14 cellular contexts compared by ENCODE assay signal in genomic region chr2:113465770-113466169, GRCh38. TPM values are rescaled to one million over a fixed set of nuclear protein-coding genes. Genes with fewer than 3 reads are reported as not detected.
A peak's percentile ranks its signal among the peaks of the same experiment; 100 is the strongest.
DNase-seq lines count a peak whose midpoint lies in the region; ATAC-seq and TF ChIP-seq lines count a peak whose summit lies in the region.
"Not testable (repeated sequence)": the region's sequence is repeated elsewhere in the genome, so short reads cannot be mapped to it uniquely, and the experiment has no call there.
"Had no signal": no experiment of that assay in that cellular context is flagged by ENCODE, and none has a peak within 500 bp of the region (broad histone marks: within the 10 kb centered on the region; RNA-seq: fewer than 3 reads in every experiment).

No MANE protein-coding gene starts in this region.

- CTCF ChIA-PET in Panc1 (lab: Charles Lee) = not testable (repeated sequence)

- H3K27ac ChIP-seq in Panc1 (ENCODE audit: low read length); thyroid gland: not testable (repeated sequence)

- intact Hi-C loops in Panc1 (cut with micrococcal nuclease; ENCODE audit: unreplicated experiment); thyroid gland (cut with DNase I): not testable (repeated sequence)

- H3K36me3 ChIP-seq in Panc1 (ENCODE audit: control insufficient read depth, insufficient read depth, low read length); thyroid gland: not testable (repeated sequence)

- in situ Hi-C loops in Panc1 (cut with HindIII; ENCODE audit: low pct_unique_long_range_greater_than_20kb, low sequenced_read_pairs) = not testable (repeated sequence)

- not testable (repeated sequence) for H3K4me3 ChIP-seq in AG10803 (ENCODE audit: low read length); Panc1 (ENCODE audit: low read depth in 2 of 2, low read length in 2 of 2); fibroblast of the aortic adventitia (ENCODE audit: low read depth, low read length); skeletal muscle cell (ENCODE audit: low read depth, low read length); thyroid gland (replicated peaks in 1 of 3)

- POLR2A ChIA-PET in Panc1 (lab: Charles Lee) = not testable (repeated sequence)

- not testable (repeated sequence) for TF ChIP-seq CTCF in AG10803 (conservative IDR thresholded peaks at IDR 0.05; ENCODE audit: low read length); Panc1 (IDR thresholded peaks at IDR 0.05); fibroblast of the aortic adventitia (IDR thresholded peaks at IDR 0.05; ENCODE audit: insufficient read depth, low read length); thyroid gland (IDR thresholded peaks at IDR 0.05)

- TF ChIP-seq POLR2A in thyroid gland (IDR thresholded peaks at IDR 0.05) = not testable (repeated sequence)

- not testable (repeated sequence) for H3K27me3 ChIP-seq in Panc1 (ENCODE audit: control insufficient read depth, insufficient read depth, low read length); thyroid gland

- ATAC-seq in Panc1 = not testable (repeated sequence)

- H3K4me1 ChIP-seq in Panc1 (ENCODE audit: control insufficient read depth, insufficient read depth, low read length); thyroid gland: not testable (repeated sequence)

- DNase-seq in AG10803 (ENCODE audit: low read depth) (peak; percentile 0), LHCN-M2 (ENCODE audit: low read depth) (peak; percentile 12), astrocyte of the hippocampus (ENCODE audit: low read depth, low spot score) (peak; percentile 0), fibroblast of the aortic adventitia (ENCODE audit: low read depth) (peak; percentile 14), myocyte (ENCODE audit: low read depth) (peak; percentile 0), skeletal muscle cell (ENCODE audit: low read depth) (peak; percentile 5), thyroid gland (peak; percentile 1 to 2)
- not testable (repeated sequence) for DNase-seq in Panc1 (ENCODE audit: low read depth, low spot score)

- not testable (repeated sequence) for H3K9me3 ChIP-seq in Panc1 (ENCODE audit: control insufficient read depth, insufficient read depth, low read depth, low read length); thyroid gland

- BruUV-seq in Panc1 (replicated peaks; lab: Mats Ljungman, UMichigan) = TSS peak; percentile 22

RNA-seq across cellular contexts. Expression of gene ZNG1B, which starts 28.3 kb away (rescaled TPM):
- total RNA-seq in LHCN-M2 (2014; rRNA removed) (20.8 and 28.1 TPM in 2 replicates), Panc1 (2021; ENCODE audit: unreplicated experiment) (37.1 TPM), fibroblast of the aortic adventitia (ENCODE audit: low replicate concordance) (32.5 and 41.0 TPM in 2 replicates), myocyte (47.7 and 50.5 TPM in 2 replicates), thyroid gland (10 to 100 TPM; 53.7 to 88.9 (median 64.8) TPM)
- polyA plus RNA-seq in LHCN-M2 (2012) = 21.3 TPM
- 27.4 TPM for polyA plus RNA-seq in Panc1 (2012; ENCODE audit: insufficient read length)
- polyA plus RNA-seq in myocyte (2012) = 29.2 TPM

RNA-seq across cellular contexts. Expression of gene FOXD4L1, which starts 32.7 kb away (rescaled TPM):
- total RNA-seq in LHCN-M2 (2014; rRNA removed) (0.06 TPM in 1 of 2 replicates, not detected in the other), Panc1 (2021; ENCODE audit: unreplicated experiment) (not detected), fibroblast of the aortic adventitia (ENCODE audit: low replicate concordance) (0.09 and 0.16 TPM in 2 replicates), myocyte (0.26 and 0.43 TPM in 2 replicates), thyroid gland (1 to 10 TPM in 1 of 4 donors, under 1 TPM in 1, not detected in 2; 0.33 to 2.0 TPM)
- polyA plus RNA-seq in LHCN-M2 (2012) = 0.07 TPM
- not detected for polyA plus RNA-seq in Panc1 (2012; ENCODE audit: insufficient read length)
- 0.14 TPM for polyA plus RNA-seq in myocyte (2012)
- total RNA-seq: A172; CD4-positive, CD25-positive, alpha-beta regulatory T cell; G401 had no signal
- polyA plus RNA-seq: CD14-positive monocyte; CD4-positive, alpha-beta memory T cell; CD8-positive, alpha-beta memory T cell had no signal
